Comparison of ENCODE assay signal across 8 cellular contexts in genomic region chr16:370443-370842, GRCh38. TPM values are rescaled to one million over a fixed set of nuclear protein-coding genes. Genes with fewer than 3 reads are reported as not detected.
DNase-seq lines count a peak whose midpoint lies in the region; ATAC-seq, FAIRE-seq and TF ChIP-seq lines count a peak whose summit lies in the region.

MRPL28 (minus strand) TSS chr16:370538; CDS start chr16:370218, 320 bp downstream.

- H4K20me1 ChIP-seq in SK-N-SH (ENCODE audit: insufficient read depth): no peaks in the 10 kb centered on the region

- peak within 1 kb of the TSS; percentile 92 for H3K27ac Mint-ChIP-seq in activated naive CD4-positive, alpha-beta T cell treated with anti-CD3 and anti-CD28 coated beads, Interleukin-2, amount 10 ng/mL, durations not matched to agents 7 days and 5 days

- H3K9me3 ChIP-seq in SK-N-SH (no peaks in the 10 kb centered on the region), gastroesophageal sphincter (no peaks in the 10 kb centered on the region)

- ATAC-seq in gastroesophageal sphincter: peak; percentile 98

- TF ChIP-seq CTCF in HFF-Myc (IDR thresholded peaks at IDR 0.05; ENCODE audit: low read depth, low read length, missing control alignments) (no peak), SK-N-SH (IDR thresholded peaks at IDR 0.05) (no peak), gastroesophageal sphincter (IDR thresholded peaks at IDR 0.05) (no peak)

- H3K9me2 ChIP-seq in SK-N-SH: no peaks in the 10 kb centered on the region

- H3K27ac ChIP-seq in SK-N-SH (ENCODE audit: low read depth in 2 of 2, low read length in 1 of 2) (peak within 1 kb of the TSS; percentile 19 to 84; a peak in 3 of 4 replicates), gastroesophageal sphincter (peak within 1 kb of the TSS in 3 of 4 donors; percentile 76 to 80 (median 76)), substantia nigra (ENCODE audit: low read depth, low read length, poor library complexity, severe bottlenecking) (peak within 1 kb of the TSS; percentile 64)

- 1% methylated on average over 27 of the region's 30 CpGs for WGBS in SK-N-SH (ENCODE audit: low lambda C conversion rate)
- WGBS in gastroesophageal sphincter (ENCODE audit: low coverage in 1 of 2), 2 donors: 0% methylated on average over 7 to 13 of the region's 30 CpGs

- H3K4me2 ChIP-seq in SK-N-SH: peak within 1 kb of the TSS; percentile 89

- TF ChIP-seq RAD21 in SK-N-SH (IDR thresholded peaks at IDR 0.05; ENCODE audit: low read length): no peak

- H3F3A ChIP-seq in SK-N-SH (replicated peaks; ENCODE audit: insufficient read depth): peaks cover 12% of the 10 kb centered on the region

- TF ChIP-seq EP300 in SK-N-SH (IDR thresholded peaks at IDR 0.05; ENCODE audit: borderline replicate concordance in 1 of 2, low read depth in 1 of 2, low read length in 1 of 2): no peak; a peak in 1 of 4 replicates
- TF ChIP-seq EP300 in gastroesophageal sphincter (IDR thresholded peaks at IDR 0.05): no peak

- peak within 1 kb of the TSS; percentile 96 for H3K4me3 Mint-ChIP-seq in activated naive CD4-positive, alpha-beta T cell treated with anti-CD3 and anti-CD28 coated beads, Interleukin-2, amount 10 ng/mL, durations not matched to agents 7 days and 5 days

- FAIRE-seq in G401.6 (lab: Jason Lieb, UNC): peak; percentile 97

- H3K4me3 ChIP-seq in HFF-Myc (replicated peaks; ENCODE audit: low read depth, low read length) (peak within 1 kb of the TSS; percentile 47), SK-N-SH (ENCODE audit: low read depth in 2 of 2, low read length in 1 of 2) (peak within 1 kb of the TSS; percentile 50 to 60), gastroesophageal sphincter (peak within 1 kb of the TSS; percentile 46 to 59)

- H3K36me3 ChIP-seq in SK-N-SH (replicated peaks in 1 of 2; ENCODE audit: control insufficient read depth in 1 of 2, insufficient read depth in 2 of 2, low read length in 1 of 2): peaks cover 2 to 55% of the 10 kb centered on the region in 2 experiments
- peaks cover 0 to 77% of the 10 kb centered on the region in 2 donors for H3K36me3 ChIP-seq in gastroesophageal sphincter

- POLR2A ChIA-PET in SK-N-SH (lab: Yijun Ruan, JAX): interaction anchor here (1.6 kb wide), 1 partner anchor 11 kb away, joined by 4 read pairs; the partner anchor contains the start of gene PGAP6

- peaks cover 24% of the 10 kb centered on the region for H3K4me1 Mint-ChIP-seq in activated naive CD4-positive, alpha-beta T cell treated with anti-CD3 and anti-CD28 coated beads, Interleukin-2, amount 10 ng/mL, durations not matched to agents 7 days and 5 days

- CTCF ChIA-PET in SK-N-SH (lab: Yijun Ruan, JAX): interaction anchor here (0.7 to 1.9 kb wide), 5 partner anchors 8 to 274 kb away, joined by 3 to 16 read pairs (median 4); no protein-coding TSS in a partner anchor
- CTCF ChIA-PET in activated naive CD4-positive, alpha-beta T cell treated with anti-CD3 and anti-CD28 coated beads, Interleukin-2, amount 10 ng/mL, durations not matched to agents 7 days and 5 days (lab: Charles Lee): interaction anchor here (1.9 to 3.3 kb wide), 2 partner anchors 8 to 9 kb away, joined by 4 to 17 read pairs; no protein-coding TSS in a partner anchor

- H3K9ac ChIP-seq in SK-N-SH: no peak within 1 kb of the TSS

- TF ChIP-seq POLR2A in gastroesophageal sphincter (IDR thresholded peaks at IDR 0.05): no peak

- peaks cover 16% of the 10 kb centered on the region for H3K36me3 Mint-ChIP-seq in activated naive CD4-positive, alpha-beta T cell treated with anti-CD3 and anti-CD28 coated beads, Interleukin-2, amount 10 ng/mL, durations not matched to agents 7 days and 5 days

- H3K9me3 Mint-ChIP-seq in activated naive CD4-positive, alpha-beta T cell treated with anti-CD3 and anti-CD28 coated beads, Interleukin-2, amount 10 ng/mL, durations not matched to agents 7 days and 5 days: no peaks in the 10 kb centered on the region

- H3K27me3 ChIP-seq in SK-N-SH (ENCODE audit: insufficient read depth) (no peaks in the 10 kb centered on the region), gastroesophageal sphincter (no peaks in the 10 kb centered on the region)

- peaks cover 4% of the 10 kb centered on the region for H3K27me3 Mint-ChIP-seq in activated naive CD4-positive, alpha-beta T cell treated with anti-CD3 and anti-CD28 coated beads, Interleukin-2, amount 10 ng/mL, durations not matched to agents 7 days and 5 days

- H3K4me1 ChIP-seq in SK-N-SH (ENCODE audit: control insufficient read depth in 1 of 2, insufficient read depth in 2 of 2, low read depth in 1 of 2, low read length in 1 of 2): peaks cover 8 to 20% of the 10 kb centered on the region in 2 experiments; a peak in 2 of 4 replicates
- peaks cover 0 to 26% (median 17%) of the 10 kb centered on the region in 3 donors for H3K4me1 ChIP-seq in gastroesophageal sphincter

- DNase-seq in HFF-Myc (ENCODE audit: extremely low read depth, low read depth) (peak; percentile 72), NCI-H1092 (lab: John Stamatoyannopoulos, UW) (peak; percentile 94), SK-N-SH (peak; percentile 99), non-pigmented ciliary epithelial cell (ENCODE audit: low read depth) (peak; percentile 84), substantia nigra (lab: John Stamatoyannopoulos, UW) (peak; percentile 33 to 95 (median 86))
- DNase-seq in activated naive CD4-positive, alpha-beta T cell treated with anti-CD3 and anti-CD28 coated beads, Interleukin-2, amount 10 ng/mL, durations not matched to agents 7 days and 5 days: peak; percentile 97

- peak within 1 kb of the TSS; percentile 61 for H2AFZ ChIP-seq in SK-N-SH (ENCODE audit: low read depth)

- H3K79me2 ChIP-seq in SK-N-SH (ENCODE audit: insufficient read depth): no peaks in the 10 kb centered on the region; the same call in 1 of the 2 replicates

TF ChIP-seq in SK-N-SH, 30 proteins besides CTCF, POLR2A, EP300 and RAD21 (continues in another document):
- no peak for TF ChIP-seq NRF1 (IDR thresholded peaks at IDR 0.05; ENCODE audit: low read depth, low read length)
- TF ChIP-seq SMC3 (IDR thresholded peaks at IDR 0.05; ENCODE audit: low read depth, low read length): no peak
- TF ChIP-seq RCOR1 (IDR thresholded peaks at IDR 0.05; ENCODE audit: low read length): no peak
- no peak for TF ChIP-seq TEAD4 (IDR thresholded peaks at IDR 0.05; ENCODE audit: borderline replicate concordance, insufficient read depth)
- TF ChIP-seq TAF1 (IDR thresholded peaks at IDR 0.05; ENCODE audit: borderline replicate concordance, low read depth, low read length): peak; percentile 35; the same call in 1 of the 2 replicates
- TF ChIP-seq RFX5 (IDR thresholded peaks at IDR 0.05; ENCODE audit: low read length): no peak
- no peak for TF ChIP-seq EZH2phosphoT487 (IDR thresholded peaks at IDR 0.05; ENCODE audit: borderline replicate concordance, low read depth)
- peak; percentile 92 for TF ChIP-seq CHD2 (IDR thresholded peaks at IDR 0.05; ENCODE audit: low read length, partially characterized antibody)
- TF ChIP-seq JUND (IDR thresholded peaks at IDR 0.05): no peak
- TF ChIP-seq, protein P1, sequence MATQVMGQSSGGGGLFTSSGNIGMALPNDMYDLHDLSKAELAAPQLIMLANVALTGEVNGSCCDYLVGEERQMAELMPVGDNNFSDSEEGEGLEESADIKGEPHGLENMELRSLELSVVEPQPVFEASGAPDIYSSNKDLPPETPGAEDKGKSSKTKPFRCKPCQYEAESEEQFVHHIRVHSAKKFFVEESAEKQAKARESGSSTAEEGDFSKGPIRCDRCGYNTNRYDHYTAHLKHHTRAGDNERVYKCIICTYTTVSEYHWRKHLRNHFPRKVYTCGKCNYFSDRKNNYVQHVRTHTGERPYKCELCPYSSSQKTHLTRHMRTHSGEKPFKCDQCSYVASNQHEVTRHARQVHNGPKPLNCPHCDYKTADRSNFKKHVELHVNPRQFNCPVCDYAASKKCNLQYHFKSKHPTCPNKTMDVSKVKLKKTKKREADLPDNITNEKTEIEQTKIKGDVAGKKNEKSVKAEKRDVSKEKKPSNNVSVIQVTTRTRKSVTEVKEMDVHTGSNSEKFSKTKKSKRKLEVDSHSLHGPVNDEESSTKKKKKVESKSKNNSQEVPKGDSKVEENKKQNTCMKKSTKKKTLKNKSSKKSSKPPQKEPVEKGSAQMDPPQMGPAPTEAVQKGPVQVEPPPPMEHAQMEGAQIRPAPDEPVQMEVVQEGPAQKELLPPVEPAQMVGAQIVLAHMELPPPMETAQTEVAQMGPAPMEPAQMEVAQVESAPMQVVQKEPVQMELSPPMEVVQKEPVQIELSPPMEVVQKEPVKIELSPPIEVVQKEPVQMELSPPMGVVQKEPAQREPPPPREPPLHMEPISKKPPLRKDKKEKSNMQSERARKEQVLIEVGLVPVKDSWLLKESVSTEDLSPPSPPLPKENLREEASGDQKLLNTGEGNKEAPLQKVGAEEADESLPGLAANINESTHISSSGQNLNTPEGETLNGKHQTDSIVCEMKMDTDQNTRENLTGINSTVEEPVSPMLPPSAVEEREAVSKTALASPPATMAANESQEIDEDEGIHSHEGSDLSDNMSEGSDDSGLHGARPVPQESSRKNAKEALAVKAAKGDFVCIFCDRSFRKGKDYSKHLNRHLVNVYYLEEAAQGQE (IDR thresholded peaks at IDR 0.05; ENCODE audit: low read depth, low read length): no peak
- no peak for TF ChIP-seq FOXM1 (IDR thresholded peaks at IDR 0.05; ENCODE audit: low read depth)
- peak; percentile 85 for TF ChIP-seq ELF1 (IDR thresholded peaks at IDR 0.05)
- TF ChIP-seq GABPA (IDR thresholded peaks at IDR 0.05; ENCODE audit: low read depth): peak; percentile 91
- TF ChIP-seq USF1 (IDR thresholded peaks at IDR 0.05; ENCODE audit: borderline replicate concordance, low read depth): no peak
- TF ChIP-seq FOSL2 (IDR thresholded peaks at IDR 0.05; ENCODE audit: borderline replicate concordance, low read depth): no peak
- TF ChIP-seq MXI1 (IDR thresholded peaks at IDR 0.05; ENCODE audit: low read depth, low read length): peak; percentile 40; the same call in 1 of the 2 replicates

RNA-seq across cellular contexts. Expression of gene MRPL28, which starts in this region (rescaled TPM):
- 266 and 320 TPM in 2 replicates for polyA plus RNA-seq in SK-N-SH (2012; rRNA removed)
- 181 and 235 TPM in 2 replicates for polyA plus RNA-seq in SK-N-SH (2012; cell fraction: cytosol; rRNA removed)
- polyA plus RNA-seq in SK-N-SH (2012; cell fraction: nucleus; rRNA removed): 203 and 269 TPM in 2 replicates
- 10 to 100 TPM; 47.7 to 93.5 (median 55.8) TPM for total RNA-seq in gastroesophageal sphincter

Comparison
In these comparisons a context has a peak if more than half of its experiments do, and no peak if none do; other contexts are left out.
1. Peak in every context shown above with its lines: DNase-seq, ATAC-seq, H3K4me3 ChIP-seq and H3K27ac ChIP-seq.